Comparison of ENCODE assay signal across 18 cellular contexts in genomic region chr4:1332686-1333085, GRCh38. TPM values are rescaled to one million over a fixed set of nuclear protein-coding genes. Genes with fewer than 3 reads are reported as not detected.
A peak's percentile ranks its signal among the peaks of the same experiment; 100 is the strongest.
DNase-seq lines count a peak whose midpoint lies in the region; ATAC-seq and TF ChIP-seq lines count a peak whose summit lies in the region.
"Had no signal": no experiment of that assay in that cellular context is flagged by ENCODE, and none has a peak within 500 bp of the region (broad histone marks: within the 10 kb centered on the region; RNA-seq: fewer than 3 reads in every experiment).

No MANE protein-coding gene starts in this region.

- 91% methylated on average over 13 of the region's 13 CpGs for WGBS in right cardiac atrium

- intact Hi-C loops in right cardiac atrium (cut with DNase I): loop anchor here in 1 of 4 donors (10.0 kb wide), 1 partner anchor 168 kb away; no protein-coding TSS in a partner anchor

- no peaks in the 10 kb centered on the region for H3K27me3 ChIP-seq in right cardiac atrium (ENCODE audit: control insufficient read depth, insufficient read depth)
- H3K27me3 ChIP-seq in right atrium auricular region: no peaks in the 10 kb centered on the region
- no peaks in the 10 kb centered on the region for H3K27me3 ChIP-seq in neutrophil
- H3K27me3 ChIP-seq in MM.1S (replicated peaks; ENCODE audit: insufficient read depth, low read length): no peaks in the 10 kb centered on the region
- H3K27me3 ChIP-seq: BE2C had no signal

- H3K79me2 ChIP-seq in MM.1S (ENCODE audit: low read length): peaks cover 22% of the 10 kb centered on the region

- H2AFZ ChIP-seq in MM.1S (ENCODE audit: low read length): no peak overlapping the region
- H2AFZ ChIP-seq: GM23248 had no signal

- H3K27ac ChIP-seq in right cardiac atrium (ENCODE audit: low read length) (no peak overlapping the region), right atrium auricular region (no peak overlapping the region), neutrophil (peak overlapping the region; percentile 49), MM.1S (ENCODE audit: low read length) (no peak overlapping the region)
- H3K27ac ChIP-seq: GM23248, KMS-11 had no signal

- ATAC-seq in right cardiac atrium: no peak
- peak; percentile 74 for ATAC-seq in esophagus mucosa
- ATAC-seq in GM18498 (IDR thresholded peaks at IDR 0.05; ENCODE audit: unreplicated experiment): no peak

- peak; percentile 8 to 52 (median 44) for DNase-seq in right cardiac atrium
- no peak for DNase-seq in right atrium auricular region (ENCODE audit: low spot score)
- DNase-seq in stimulated activated CD4-positive, alpha-beta T cell treated with anti-CD3 and anti-CD28 coated beads, Interleukin-2, amount 100 ng/mL, for 24 hours: no peak
- no peak for DNase-seq in MM.1S
- DNase-seq: BE2C, DND-41, GM23248, NCI-H1417 treated with DMSO at 0.1 percent for 48 hours, NCI-H187 treated with DMSO at 0.1 percent for 48 hours, NCI-H2227 treated with DMSO at 0.1 percent for 48 hours, NCI-H510A treated with DMSO at 0.1 percent for 48 hours, NCI-H774, SIG-M5 had no signal

- no peaks in the 10 kb centered on the region for H3F3A ChIP-seq in MM.1S (ENCODE audit: insufficient read depth, low read length)

- TF ChIP-seq CTCF in right atrium auricular region (IDR thresholded peaks at IDR 0.05): no peak
- no peak for TF ChIP-seq CTCF in neutrophil (IDR thresholded peaks at IDR 0.05)
- TF ChIP-seq CTCF in MM.1S (IDR thresholded peaks at IDR 0.05; ENCODE audit: low read length): no peak

- H3K4me2 ChIP-seq in MM.1S (ENCODE audit: low read depth, low read length): no peak overlapping the region
- H3K4me2 ChIP-seq: KMS-11 had no signal

- H4K20me1 ChIP-seq in MM.1S (ENCODE audit: insufficient read depth, low read length): no peaks in the 10 kb centered on the region

- H3K9ac ChIP-seq in MM.1S (ENCODE audit: low read length): no peak overlapping the region
- H3K9ac ChIP-seq: GM23248, KMS-11 had no signal

- H3K9me3 ChIP-seq in right cardiac atrium (ENCODE audit: control insufficient read depth, low read length) (no peaks in the 10 kb centered on the region), right atrium auricular region (no peaks in the 10 kb centered on the region), neutrophil (peaks cover 9% of the 10 kb centered on the region), MM.1S (replicated peaks; ENCODE audit: insufficient read depth, low read length) (no peaks in the 10 kb centered on the region)
- H3K9me3 ChIP-seq: BE2C, HAP-1 had no signal

- H3K36me3 ChIP-seq in right atrium auricular region (peaks cover 64% of the 10 kb centered on the region), neutrophil (peaks cover 80% of the 10 kb centered on the region), MM.1S (replicated peaks; ENCODE audit: insufficient read depth, low read length) (peaks cover 8% of the 10 kb centered on the region; the same call in 1 of the 2 replicates)

- H3K4me3 ChIP-seq in right cardiac atrium (ENCODE audit: low read length): no peak overlapping the region
- no peak overlapping the region for H3K4me3 ChIP-seq in right atrium auricular region
- H3K4me3 ChIP-seq in neutrophil (ENCODE audit: low read depth in 1 of 2, low read length in 1 of 2): no peak overlapping the region
- no peak overlapping the region for H3K4me3 ChIP-seq in MM.1S (ENCODE audit: low read length)
- H3K4me3 ChIP-seq: GM23248, HAP-1 had no signal

- H3K4me1 ChIP-seq in right cardiac atrium (ENCODE audit: control insufficient read depth, insufficient read depth, low read length): no peaks in the 10 kb centered on the region
- H3K4me1 ChIP-seq in right atrium auricular region: peaks cover 0 to 9% of the 10 kb centered on the region in 2 donors
- H3K4me1 ChIP-seq in neutrophil (ENCODE audit: control insufficient read depth in 1 of 2, insufficient read depth in 1 of 2, low read depth in 1 of 2, low read length in 1 of 2): peaks cover 0 to 8% of the 10 kb centered on the region in 2 experiments
- H3K4me1 ChIP-seq in MM.1S (ENCODE audit: low read length): no peaks in the 10 kb centered on the region
- H3K4me1 ChIP-seq: BE2C, HAP-1 had no signal

- no peaks in the 10 kb centered on the region for H3K9me2 ChIP-seq in MM.1S (replicated peaks; ENCODE audit: insufficient read depth, low read length)

RNA-seq across cellular contexts. Expression of gene UVSSA, which starts 14.3 kb away (rescaled TPM):
- total RNA-seq in right cardiac atrium: 1 to 10 TPM; 7.7 to 8.8 (median 8.5) TPM
- polyA plus RNA-seq in right cardiac atrium: 5.0 TPM
- total RNA-seq in right atrium auricular region: 1 to 10 TPM; 4.4 to 7.5 TPM
- total RNA-seq in esophagus mucosa: 11.0 TPM

RNA-seq across cellular contexts. Expression of gene MAEA, which starts 43.0 kb away (rescaled TPM):
- 10 to 100 TPM; 51.6 to 61.8 (median 59.2) TPM for total RNA-seq in right cardiac atrium
- polyA plus RNA-seq in right cardiac atrium: 53.4 TPM
- total RNA-seq in right atrium auricular region: 10 to 100 TPM; 46.0 to 51.7 TPM
- total RNA-seq in esophagus mucosa: 59.4 TPM

Comparison
In these comparisons a context has a peak if more than half of its experiments do, and no peak if none do; other contexts are left out.
1. DNase-seq: peak in right cardiac atrium (3 of 3); none in right atrium auricular region (single experiment), stimulated activated CD4-positive, alpha-beta T cell treated with anti-CD3 and anti-CD28 coated beads, Interleukin-2, amount 100 ng/mL, for 24 hours (0 of 2) and MM.1S (single experiment).